In the genomic region with DNA sequence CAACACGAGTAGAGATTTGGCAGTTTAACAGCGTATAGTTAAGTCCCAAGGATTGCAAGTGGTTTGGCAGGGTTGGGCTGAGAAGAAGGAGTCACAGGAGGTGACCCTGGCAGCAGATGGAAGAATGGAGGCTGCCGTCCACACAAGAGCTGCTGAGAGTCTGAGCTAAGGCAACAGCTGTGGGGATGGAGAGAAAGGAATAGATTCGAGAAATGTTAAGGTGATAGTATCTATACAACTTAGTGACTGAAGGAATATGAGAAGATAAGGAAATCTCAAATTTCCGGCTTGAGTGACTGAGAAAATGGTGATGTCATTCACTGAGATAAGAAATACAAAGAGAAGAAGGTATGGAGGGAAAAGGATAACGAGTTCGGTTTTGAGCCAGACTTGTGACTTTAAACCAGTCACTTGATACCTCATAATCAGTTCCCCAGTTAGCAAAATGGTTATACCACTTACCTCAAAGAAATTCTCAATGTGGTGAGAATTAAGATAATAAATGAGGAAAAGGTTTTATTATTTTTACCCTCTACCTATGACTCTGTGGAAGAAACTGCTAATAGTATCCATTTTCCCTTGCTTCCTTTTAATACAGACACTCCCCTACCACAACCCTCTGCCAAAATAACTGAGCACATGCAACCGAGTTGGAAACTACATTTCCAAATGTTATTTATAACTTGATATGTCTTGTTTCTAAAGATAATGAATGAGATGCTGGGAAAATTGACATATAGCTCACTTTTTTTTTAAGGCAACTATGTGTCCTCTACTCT, we compare ENCODE assay signal across 23 cellular contexts. TPM values are rescaled to one million over a fixed set of nuclear protein-coding genes. Genes with fewer than 3 reads are reported as not detected.
DNase-seq lines count a peak whose midpoint lies in the region; ATAC-seq and TF ChIP-seq lines count a peak whose summit lies in the region.
"Had no signal": no experiment of that assay in that cellular context is flagged by ENCODE, and none has a peak within 500 bp of the region (broad histone marks: within the 10 kb centered on the region; RNA-seq: fewer than 3 reads in every experiment).

No MANE protein-coding gene starts in this region.

- no peak overlapping the region for H2AK5ac ChIP-seq in mesenchymal stem cell (ENCODE audit: low read length, severe bottlenecking)

- H3K36me3 ChIP-seq in osteoblast (ENCODE audit: insufficient read depth, low read length) = no peaks in the 10 kb centered on the region
- H3K36me3 ChIP-seq in mesenchymal stem cell (ENCODE audit: control insufficient read depth in 1 of 2, insufficient read depth in 2 of 2, low read depth in 1 of 2, low read length in 2 of 2) = peaks cover 0 to 11% of the 10 kb centered on the region in 2 experiments
- H3K36me3 ChIP-seq: colonic mucosa, neural progenitor cell, suprapubic skin, uterus had no signal

- peak; percentile 36 for DNase-seq in NCI-H82 (lab: John Stamatoyannopoulos, UW)
- no peak for DNase-seq in NCI-H82 treated with DMSO at 0.1 percent for 48 hours (lab: John Stamatoyannopoulos, UW; ENCODE audit: unreplicated experiment)
- peak; percentile 49 for DNase-seq in OCI-M1 (lab: John Stamatoyannopoulos, UW)
- DNase-seq in fibroblast of pulmonary artery (ENCODE audit: low read depth) = peak; percentile 13
- DNase-seq in osteoblast (ENCODE audit: insufficient read length, low spot score, missing footprints) = no peak
- no peak for DNase-seq in mesenchymal stem cell
- DNase-seq: activated CD4-positive, alpha-beta T cell treated with anti-CD3 and anti-CD28 coated beads, Interleukin-2, amount 50 U/mL, for 4 hours; activated CD8-positive, alpha-beta memory T cell treated with anti-CD3 and anti-CD28 coated beads, Interleukin-2, amount 50 U/mL, for 48 hours; C1 segment of cervical spinal cord; colonic mucosa; GOT3; mucosa of descending colon; NCI-H1092 treated with DMSO at 0.1 percent for 48 hours; NCI-H2107; NCI-H774; PC-9; uterus had no signal

- no peak overlapping the region for H3K14ac ChIP-seq in mesenchymal stem cell (ENCODE audit: low read length in 2 of 2)

- ATAC-seq in GM18873 (IDR thresholded peaks at IDR 0.05; ENCODE audit: low FRiP score, unreplicated experiment) (no peak), GM19455 (IDR thresholded peaks at IDR 0.05; ENCODE audit: unreplicated experiment) (no peak)
- ATAC-seq: mucosa of descending colon; stimulated activated memory B cell treated with anti-CD40 and anti-IgM and Interleukin-4, amounts not matched to agents 10 μg/mL and 1 μg/mL and 100 μg/mL, for 72 hours had no signal

- peaks cover 34% of the 10 kb centered on the region for H3K79me2 ChIP-seq in osteoblast (ENCODE audit: insufficient read depth, low read length)

- H3K4me2 ChIP-seq in osteoblast (ENCODE audit: insufficient read depth, low read length) = no peak overlapping the region
- no peak overlapping the region for H3K4me2 ChIP-seq in mesenchymal stem cell (ENCODE audit: low read length, poor library complexity, severe bottlenecking)
- H3K4me2 ChIP-seq: neural progenitor cell, PC-9 had no signal

- no peak overlapping the region for H3K23ac ChIP-seq in mesenchymal stem cell (ENCODE audit: low read length in 2 of 2)

- no peak overlapping the region for H2BK12ac ChIP-seq in mesenchymal stem cell (ENCODE audit: low read length in 2 of 2)

- H2AFZ ChIP-seq in osteoblast (ENCODE audit: low read length) = no peak overlapping the region
- no peak overlapping the region for H2AFZ ChIP-seq in mesenchymal stem cell (ENCODE audit: low read depth, low read length)
- H2AFZ ChIP-seq: neural progenitor cell, PC-9 had no signal

- no peak for TF ChIP-seq CTCF in fibroblast of pulmonary artery (IDR thresholded peaks at IDR 0.05; ENCODE audit: low read length, missing control alignments)
- no peak for TF ChIP-seq CTCF in osteoblast (IDR thresholded peaks at IDR 0.05; ENCODE audit: extremely low read depth, low read depth, low read length)

- H3K18ac ChIP-seq in mesenchymal stem cell (ENCODE audit: low read depth in 1 of 2, low read length in 2 of 2) = no peak overlapping the region

- H4K8ac ChIP-seq in mesenchymal stem cell (ENCODE audit: low read length) = no peak overlapping the region

- H3K27me3 ChIP-seq in osteoblast (ENCODE audit: insufficient read depth, low read length) (no peaks in the 10 kb centered on the region), mesenchymal stem cell (ENCODE audit: control insufficient read depth in 1 of 2, insufficient read depth in 1 of 2, low read length in 2 of 2) (no peaks in the 10 kb centered on the region)
- H3K27me3 ChIP-seq: colonic mucosa, neural progenitor cell, suprapubic skin, uterus had no signal

- H2BK120ac ChIP-seq in mesenchymal stem cell (ENCODE audit: low read depth, low read length) = no peak overlapping the region

- H3K79me1 ChIP-seq in mesenchymal stem cell (replicated peaks; ENCODE audit: low read length, poor library complexity, severe bottlenecking) = peaks cover 20% of the 10 kb centered on the region

- H3K9me3 ChIP-seq in osteoblast (ENCODE audit: low read depth, low read length) (no peaks in the 10 kb centered on the region), mesenchymal stem cell (ENCODE audit: control insufficient read depth, low read length) (no peaks in the 10 kb centered on the region)
- H3K9me3 ChIP-seq: colonic mucosa, mucosa of descending colon, suprapubic skin, uterus had no signal

- no peak overlapping the region for H4K91ac ChIP-seq in mesenchymal stem cell (ENCODE audit: low read length)

- 79% methylated on average over 5 of the region's 8 CpGs for WGBS in mesenchymal stem cell

- no peak overlapping the region for H3K4ac ChIP-seq in mesenchymal stem cell (ENCODE audit: low read depth in 1 of 2, low read length in 2 of 2)

- H2BK15ac ChIP-seq in mesenchymal stem cell (ENCODE audit: low read depth, poor library complexity, severe bottlenecking) = no peak overlapping the region

- no peak overlapping the region for H3K9ac ChIP-seq in mesenchymal stem cell (ENCODE audit: low read length)
- H3K9ac ChIP-seq: neural progenitor cell had no signal

- H3K4me1 ChIP-seq in osteoblast (ENCODE audit: insufficient read depth, low read length) = peaks cover 19% of the 10 kb centered on the region
- H3K4me1 ChIP-seq in mesenchymal stem cell (ENCODE audit: control insufficient read depth, insufficient read depth, low read depth, low read length) = no peaks in the 10 kb centered on the region
- H3K4me1 ChIP-seq: colonic mucosa, suprapubic skin, uterus had no signal

- H2BK5ac ChIP-seq in mesenchymal stem cell (ENCODE audit: low read depth, low read length, poor library complexity, severe bottlenecking) = no peak overlapping the region

- peaks cover 13% of the 10 kb centered on the region for H4K20me1 ChIP-seq in osteoblast (ENCODE audit: insufficient read depth, low read length)

- H3K4me3 ChIP-seq in fibroblast of pulmonary artery (replicated peaks; ENCODE audit: low read depth, low read length) (no peak overlapping the region), osteoblast (ENCODE audit: insufficient read depth, low read length) (no peak overlapping the region), mesenchymal stem cell (ENCODE audit: insufficient read depth in 1 of 2, low read depth in 1 of 2, low read length in 2 of 2) (no peak overlapping the region)
- H3K4me3 ChIP-seq: colonic mucosa, mucosa of descending colon, neural progenitor cell, PC-9, skin epidermis, suprapubic skin, uterus had no signal

- H3K27ac ChIP-seq in osteoblast (ENCODE audit: low read depth, low read length) = peak overlapping the region; percentile 23
- no peak overlapping the region for H3K27ac ChIP-seq in mesenchymal stem cell (ENCODE audit: low read length, poor library complexity, severe bottlenecking)
- H3K27ac ChIP-seq: colonic mucosa, neural progenitor cell, PC-9, skin epidermis, suprapubic skin, uterus had no signal

RNA-seq across cellular contexts. Expression of a gene that starts 30.7 kb away (rescaled TPM):
- total RNA-seq in osteoblast = 28.2 and 30.9 TPM in 2 replicates
- 22.5 TPM for polyA plus RNA-seq in mesenchymal stem cell (2013, experiment 1 of 2)
- 20.6 TPM for polyA plus RNA-seq in mesenchymal stem cell (2013, experiment 2 of 2)

Comparison
In these comparisons a context has a peak if more than half of its experiments do, and no peak if none do; other contexts are left out.
1. DNase-seq: peak in NCI-H82 (single experiment), OCI-M1 (single experiment) and fibroblast of pulmonary artery (single experiment); none in NCI-H82 treated with DMSO at 0.1 percent for 48 hours (single experiment), osteoblast (single experiment) and mesenchymal stem cell (single experiment).